ENCODE assay signal across 9 cellular contexts in genomic region chr20:45946149-45946970, GRCh38. TPM values are rescaled to one million over a fixed set of nuclear protein-coding genes. Genes with fewer than 3 reads are reported as not detected.
A peak's percentile ranks its signal among the peaks of the same experiment; 100 is the strongest.
DNase-seq lines count a peak whose midpoint lies in the region; ATAC-seq and TF ChIP-seq lines count a peak whose summit lies in the region.
"Had no signal": no experiment of that assay in that cellular context is flagged by ENCODE, and none has a peak within 500 bp of the region (broad histone marks: within the 10 kb centered on the region; RNA-seq: fewer than 3 reads in every experiment).

No MANE protein-coding gene starts in this region.

- no peaks in the 10 kb centered on the region for H4K20me1 ChIP-seq in OCI-LY7 (ENCODE audit: insufficient read depth, low read length)

- no peaks in the 10 kb centered on the region for H3K27me3 Mint-ChIP-seq in memory B cell

- no peak overlapping the region for H3K4me3 ChIP-seq in ACC112 (ENCODE audit: low read depth, low read length)
- no peak overlapping the region for H3K4me3 ChIP-seq in OCI-LY7 (ENCODE audit: low read depth, low read length, poor library complexity, severe bottlenecking)

- H3K27ac Mint-ChIP-seq in memory B cell, result no peak overlapping the region

- peak overlapping the region; percentile 22 for H3K27ac ChIP-seq in ACC112 (ENCODE audit: low read depth, low read length)
- peak overlapping the region; percentile 62 for H3K27ac ChIP-seq in angular gyrus (ENCODE audit: low read depth, low read length)
- no peak overlapping the region for H3K27ac ChIP-seq in OCI-LY7 (ENCODE audit: low read depth, low read length, poor library complexity, severe bottlenecking)

- POLR2A ChIA-PET in OCI-LY7 (lab: Charles Lee), result no interaction called here

- H3K36me3 ChIP-seq in ACC112 (ENCODE audit: insufficient read depth, low read length) (peaks cover 4% of the 10 kb centered on the region; the same call in 1 of the 2 replicates), OCI-LY7 (ENCODE audit: insufficient read depth, low read length) (peaks cover 90% of the 10 kb centered on the region)

- H3K27me3 ChIP-seq in ACC112 (ENCODE audit: insufficient read depth, low read length), result no peaks in the 10 kb centered on the region

- H3K4me2 ChIP-seq in OCI-LY7 (ENCODE audit: low read length), result no peak overlapping the region

- H3K9me3 Mint-ChIP-seq in memory B cell, result no peaks in the 10 kb centered on the region

- no TSS peak for BruUV-seq in OCI-LY7 (replicated peaks; lab: Mats Ljungman, UMichigan)

- H3K4me1 Mint-ChIP-seq in memory B cell, result peaks cover 13% of the 10 kb centered on the region

- peaks cover 22% of the 10 kb centered on the region for H3K4me1 ChIP-seq in ACC112 (ENCODE audit: control insufficient read depth, insufficient read depth, low read length, unreplicated experiment)
- peaks cover 3% of the 10 kb centered on the region for H3K4me1 ChIP-seq in OCI-LY7 (ENCODE audit: insufficient read depth, low read length, poor library complexity, severe bottlenecking)

- no peaks in the 10 kb centered on the region for H3K9me2 ChIP-seq in OCI-LY7 (ENCODE audit: insufficient read depth, low read length)

- no peak overlapping the region for H2AFZ ChIP-seq in ACC112 (ENCODE audit: low read length, unreplicated experiment)
- no peak overlapping the region for H2AFZ ChIP-seq in OCI-LY7 (ENCODE audit: low read length)

- intact Hi-C loops in OCI-LY7 (cut with micrococcal nuclease; ENCODE audit: unreplicated experiment), result no loop called here

- peaks cover 29% of the 10 kb centered on the region for H3K36me3 Mint-ChIP-seq in memory B cell

- H3K9me3 ChIP-seq in OCI-LY7 (ENCODE audit: low read length), result no peaks in the 10 kb centered on the region

- no peak for TF ChIP-seq CTCF in OCI-LY7 (conservative IDR thresholded peaks at IDR 0.05; ENCODE audit: low read length)

- DNase-seq in M059J (ENCODE audit: low read depth) (peak; percentile 83), memory B cell (ENCODE audit: low spot score in 2 of 2) (no peak), NCI-H748 (lab: John Stamatoyannopoulos, UW; ENCODE audit: unreplicated experiment) (no peak), OCI-LY7 (ENCODE audit: low spot score) (no peak)
- DNase-seq: SHP77 had no signal

- H3K4me3 Mint-ChIP-seq in memory B cell, result no peak overlapping the region

- CTCF ChIA-PET in OCI-LY7 (lab: Charles Lee; ENCODE audit: unreplicated experiment), result no interaction called here

- no peaks in the 10 kb centered on the region for H3K79me2 ChIP-seq in ACC112 (ENCODE audit: control insufficient read depth, insufficient read depth, low read length, unreplicated experiment)
- H3K79me2 ChIP-seq in OCI-LY7 (ENCODE audit: insufficient read depth, low read depth, low read length), result no peaks in the 10 kb centered on the region

- ATAC-seq in memory B cell (ENCODE audit: low read depth) (peak; percentile 18), GM21526 (IDR thresholded peaks at IDR 0.05; ENCODE audit: low FRiP score, unreplicated experiment) (no peak), GM19397 (IDR thresholded peaks at IDR 0.05; ENCODE audit: unreplicated experiment) (no peak)

RNA-seq across cellular contexts. Expression of gene PCIF1, which starts 11.9 kb away (rescaled TPM):
- total RNA-seq in M059J (2014; rRNA removed; shearing (Covaris generic)), result 11.1 and 14.5 TPM in 2 replicates
- total RNA-seq in OCI-LY7 (2014; rRNA removed; shearing (Covaris generic)), result 16.7 and 21.2 TPM in 2 replicates
- 40.6 and 50.3 TPM in 2 replicates for total RNA-seq in OCI-LY7 (2022)

RNA-seq across cellular contexts. Expression of gene ZNF335, which starts 25.6 kb away (rescaled TPM):
- total RNA-seq in M059J (2014; rRNA removed; shearing (Covaris generic)), result 8.4 and 13.0 TPM in 2 replicates
- total RNA-seq in OCI-LY7 (2014; rRNA removed; shearing (Covaris generic)), result 15.0 and 21.0 TPM in 2 replicates
- total RNA-seq in OCI-LY7 (2022), result 28.4 and 30.5 TPM in 2 replicates

RNA-seq across cellular contexts. Expression of gene PLTP, which starts 34.4 kb away (rescaled TPM):
- 9.6 and 13.4 TPM in 2 replicates for total RNA-seq in M059J (2014; rRNA removed; shearing (Covaris generic))
- 14.3 and 17.1 TPM in 2 replicates for total RNA-seq in OCI-LY7 (2014; rRNA removed; shearing (Covaris generic))
- 12.7 and 15.8 TPM in 2 replicates for total RNA-seq in OCI-LY7 (2022)

RNA-seq across cellular contexts. Expression of gene CTSA, which starts 55.2 kb away (rescaled TPM):
- 253 and 328 TPM in 2 replicates for total RNA-seq in M059J (2014; rRNA removed; shearing (Covaris generic))
- 27.1 and 33.1 TPM in 2 replicates for total RNA-seq in OCI-LY7 (2014; rRNA removed; shearing (Covaris generic))
- 36.4 and 36.7 TPM in 2 replicates for total RNA-seq in OCI-LY7 (2022)

RNA-seq across cellular contexts. Expression of gene NEURL2, which starts 55.4 kb away (rescaled TPM):
- total RNA-seq in M059J (2014; rRNA removed; shearing (Covaris generic)), result 3.1 and 6.0 TPM in 2 replicates
- 6.0 and 10.7 TPM in 2 replicates for total RNA-seq in OCI-LY7 (2014; rRNA removed; shearing (Covaris generic))
- total RNA-seq in OCI-LY7 (2022), result 6.2 and 9.9 TPM in 2 replicates
